2 cellular contexts compared by ENCODE assay signal in genomic region chr16:52581530-52581929, GRCh38.
A peak's percentile ranks its signal among the peaks of the same experiment; 100 is the strongest.
TF ChIP-seq lines count a peak whose summit lies in the region.

No MANE protein-coding gene starts in this region.

TF ChIP-seq in GM23338, 12 proteins besides CTCF, POLR2A, EP300 and RAD21 (continued from another document):
- TF ChIP-seq ETS1 (IDR thresholded peaks at IDR 0.05) (no peak), EZH2phosphoT487 (IDR thresholded peaks at IDR 0.05; ENCODE audit: unreplicated experiment) (no peak), JUNB (IDR thresholded peaks at IDR 0.05; ENCODE audit: unreplicated experiment) (no peak), ZNF114 (CRISPR knock-in tag; IDR thresholded peaks at IDR 0.05) (no peak), REST (IDR thresholded peaks at IDR 0.05; ENCODE audit: unreplicated experiment) (no peak), ZNF331 (CRISPR knock-in tag; IDR thresholded peaks at IDR 0.05; ENCODE audit: low read depth) (no peak), POLR2AphosphoS5 (IDR thresholded peaks at IDR 0.05; ENCODE audit: low read depth) (no peak), EZH2 (IDR thresholded peaks at IDR 0.05; ENCODE audit: low read depth, unreplicated experiment) (no peak), STAT1 (IDR thresholded peaks at IDR 0.05; ENCODE audit: unreplicated experiment) (no peak)
- TF ChIP-seq, protein P1, sequence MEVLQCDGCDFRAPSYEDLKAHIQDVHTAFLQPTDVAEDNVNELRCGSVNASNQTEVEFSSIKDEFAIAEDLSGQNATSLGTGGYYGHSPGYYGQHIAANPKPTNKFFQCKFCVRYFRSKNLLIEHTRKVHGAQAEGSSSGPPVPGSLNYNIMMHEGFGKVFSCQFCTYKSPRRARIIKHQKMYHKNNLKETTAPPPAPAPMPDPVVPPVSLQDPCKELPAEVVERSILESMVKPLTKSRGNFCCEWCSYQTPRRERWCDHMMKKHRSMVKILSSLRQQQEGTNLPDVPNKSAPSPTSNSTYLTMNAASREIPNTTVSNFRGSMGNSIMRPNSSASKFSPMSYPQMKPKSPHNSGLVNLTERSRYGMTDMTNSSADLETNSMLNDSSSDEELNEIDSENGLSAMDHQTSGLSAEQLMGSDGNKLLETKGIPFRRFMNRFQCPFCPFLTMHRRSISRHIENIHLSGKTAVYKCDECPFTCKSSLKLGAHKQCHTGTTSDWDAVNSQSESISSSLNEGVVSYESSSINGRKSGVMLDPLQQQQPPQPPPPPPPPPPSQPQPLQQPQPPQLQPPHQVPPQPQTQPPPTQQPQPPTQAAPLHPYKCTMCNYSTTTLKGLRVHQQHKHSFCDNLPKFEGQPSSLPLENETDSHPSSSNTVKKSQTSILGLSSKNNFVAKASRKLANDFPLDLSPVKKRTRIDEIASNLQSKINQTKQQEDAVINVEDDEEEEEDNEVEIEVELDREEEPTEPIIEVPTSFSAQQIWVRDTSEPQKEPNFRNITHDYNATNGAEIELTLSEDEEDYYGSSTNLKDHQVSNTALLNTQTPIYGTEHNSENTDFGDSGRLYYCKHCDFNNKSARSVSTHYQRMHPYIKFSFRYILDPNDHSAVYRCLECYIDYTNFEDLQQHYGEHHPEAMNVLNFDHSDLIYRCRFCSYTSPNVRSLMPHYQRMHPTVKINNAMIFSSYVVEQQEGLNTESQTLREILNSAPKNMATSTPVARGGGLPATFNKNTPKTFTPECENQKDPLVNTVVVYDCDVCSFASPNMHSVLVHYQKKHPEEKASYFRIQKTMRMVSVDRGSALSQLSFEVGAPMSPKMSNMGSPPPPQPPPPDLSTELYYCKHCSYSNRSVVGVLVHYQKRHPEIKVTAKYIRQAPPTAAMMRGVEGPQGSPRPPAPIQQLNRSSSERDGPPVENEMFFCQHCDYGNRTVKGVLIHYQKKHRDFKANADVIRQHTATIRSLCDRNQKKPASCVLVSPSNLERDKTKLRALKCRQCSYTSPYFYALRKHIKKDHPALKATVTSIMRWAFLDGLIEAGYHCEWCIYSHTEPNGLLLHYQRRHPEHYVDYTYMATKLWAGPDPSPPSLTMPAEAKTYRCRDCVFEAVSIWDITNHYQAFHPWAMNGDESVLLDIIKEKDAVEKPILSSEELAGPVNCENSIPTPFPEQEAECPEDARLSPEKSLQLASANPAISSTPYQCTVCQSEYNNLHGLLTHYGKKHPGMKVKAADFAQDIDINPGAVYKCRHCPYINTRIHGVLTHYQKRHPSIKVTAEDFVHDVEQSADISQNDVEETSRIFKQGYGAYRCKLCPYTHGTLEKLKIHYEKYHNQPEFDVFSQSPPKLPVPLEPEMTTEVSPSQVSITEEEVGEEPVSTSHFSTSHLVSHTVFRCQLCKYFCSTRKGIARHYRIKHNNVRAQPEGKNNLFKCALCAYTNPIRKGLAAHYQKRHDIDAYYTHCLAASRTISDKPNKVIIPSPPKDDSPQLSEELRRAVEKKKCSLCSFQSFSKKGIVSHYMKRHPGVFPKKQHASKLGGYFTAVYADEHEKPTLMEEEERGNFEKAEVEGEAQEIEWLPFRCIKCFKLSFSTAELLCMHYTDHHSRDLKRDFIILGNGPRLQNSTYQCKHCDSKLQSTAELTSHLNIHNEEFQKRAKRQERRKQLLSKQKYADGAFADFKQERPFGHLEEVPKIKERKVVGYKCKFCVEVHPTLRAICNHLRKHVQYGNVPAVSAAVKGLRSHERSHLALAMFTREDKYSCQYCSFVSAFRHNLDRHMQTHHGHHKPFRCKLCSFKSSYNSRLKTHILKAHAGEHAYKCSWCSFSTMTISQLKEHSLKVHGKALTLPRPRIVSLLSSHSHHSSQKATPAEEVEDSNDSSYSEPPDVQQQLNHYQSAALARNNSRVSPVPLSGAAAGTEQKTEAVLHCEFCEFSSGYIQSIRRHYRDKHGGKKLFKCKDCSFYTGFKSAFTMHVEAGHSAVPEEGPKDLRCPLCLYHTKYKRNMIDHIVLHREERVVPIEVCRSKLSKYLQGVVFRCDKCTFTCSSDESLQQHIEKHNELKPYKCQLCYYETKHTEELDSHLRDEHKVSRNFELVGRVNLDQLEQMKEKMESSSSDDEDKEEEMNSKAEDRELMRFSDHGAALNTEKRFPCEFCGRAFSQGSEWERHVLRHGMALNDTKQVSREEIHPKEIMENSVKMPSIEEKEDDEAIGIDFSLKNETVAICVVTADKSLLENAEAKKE (CRISPR knock-in tag; IDR thresholded peaks at IDR 0.05): no peak

TF ChIP-seq in HepG2, 621 proteins besides CTCF, POLR2A, EP300 and RAD21 (continued from another document and continues in another):
- TF ChIP-seq PBX2 (CRISPR knock-in tag; IDR thresholded peaks at IDR 0.05) (no peak), TCF7 (IDR thresholded peaks at IDR 0.05; ENCODE audit: low read depth) (no peak), NR3C1 (CRISPR knock-in tag; IDR thresholded peaks at IDR 0.05) (no peak), NKX3-1 (CRISPR knock-in tag; IDR thresholded peaks at IDR 0.05) (no peak), RXRB (CRISPR knock-in tag; IDR thresholded peaks at IDR 0.05; ENCODE audit: borderline replicate concordance) (no peak; the same call in 1 of the 2 replicates), ZNF180 (CRISPR knock-in tag; IDR thresholded peaks at IDR 0.05; ENCODE audit: borderline replicate concordance, low read depth) (no peak), HNRNPH1 (optimal IDR thresholded peaks at IDR 0.05; ENCODE audit: low read depth, low read length) (no peak), ARID4A (CRISPR knock-in tag; IDR thresholded peaks at IDR 0.05; ENCODE audit: borderline replicate concordance) (no peak), ZNF546 (CRISPR knock-in tag; conservative IDR thresholded peaks at IDR 0.05) (no peak), ZNF550 (CRISPR knock-in tag; IDR thresholded peaks at IDR 0.05; ENCODE audit: borderline replicate concordance) (no peak), RXRA (CRISPR knock-in tag; IDR thresholded peaks at IDR 0.05) (no peak), TRIM24 (CRISPR knock-in tag; IDR thresholded peaks at IDR 0.05) (no peak), ZNF33A (CRISPR knock-in tag; IDR thresholded peaks at IDR 0.05; ENCODE audit: borderline replicate concordance) (no peak), PPARG (CRISPR knock-in tag; conservative IDR thresholded peaks at IDR 0.05) (no peak), ZMYM4 (CRISPR knock-in tag; IDR thresholded peaks at IDR 0.05) (peak; percentile 66; the same call in 1 of the 2 replicates), MED13 (CRISPR knock-in tag; IDR thresholded peaks at IDR 0.05) (no peak), THYN1 (CRISPR knock-in tag; IDR thresholded peaks at IDR 0.05; ENCODE audit: borderline replicate concordance, low read depth) (no peak), TEF (CRISPR knock-in tag; IDR thresholded peaks at IDR 0.05) (no peak), HMG20A (CRISPR knock-in tag; IDR thresholded peaks at IDR 0.05; ENCODE audit: borderline replicate concordance) (0 out of 2 replicates have a peak, but pooled peaks have one; percentile 18), ZUFSP (CRISPR knock-in tag; IDR thresholded peaks at IDR 0.05; ENCODE audit: borderline replicate concordance) (no peak), TFDP2 (CRISPR knock-in tag; IDR thresholded peaks at IDR 0.05) (no peak), CREM (IDR thresholded peaks at IDR 0.05) (no peak), CREM (CRISPR knock-in tag; IDR thresholded peaks at IDR 0.05) (no peak), ZNF562 (CRISPR knock-in tag; IDR thresholded peaks at IDR 0.05; ENCODE audit: borderline replicate concordance) (no peak), SUZ12 (IDR thresholded peaks at IDR 0.05; ENCODE audit: low read depth, low read length) (no peak), RARA (CRISPR knock-in tag; IDR thresholded peaks at IDR 0.05) (0 out of 2 replicates have a peak, but pooled peaks have one; percentile 19), ZNF101 (CRISPR knock-in tag; IDR thresholded peaks at IDR 0.05; ENCODE audit: borderline replicate concordance, low read depth) (no peak), E2F2 (CRISPR knock-in tag; IDR thresholded peaks at IDR 0.05; ENCODE audit: borderline replicate concordance) (no peak)
- TF ChIP-seq, protein P2, sequence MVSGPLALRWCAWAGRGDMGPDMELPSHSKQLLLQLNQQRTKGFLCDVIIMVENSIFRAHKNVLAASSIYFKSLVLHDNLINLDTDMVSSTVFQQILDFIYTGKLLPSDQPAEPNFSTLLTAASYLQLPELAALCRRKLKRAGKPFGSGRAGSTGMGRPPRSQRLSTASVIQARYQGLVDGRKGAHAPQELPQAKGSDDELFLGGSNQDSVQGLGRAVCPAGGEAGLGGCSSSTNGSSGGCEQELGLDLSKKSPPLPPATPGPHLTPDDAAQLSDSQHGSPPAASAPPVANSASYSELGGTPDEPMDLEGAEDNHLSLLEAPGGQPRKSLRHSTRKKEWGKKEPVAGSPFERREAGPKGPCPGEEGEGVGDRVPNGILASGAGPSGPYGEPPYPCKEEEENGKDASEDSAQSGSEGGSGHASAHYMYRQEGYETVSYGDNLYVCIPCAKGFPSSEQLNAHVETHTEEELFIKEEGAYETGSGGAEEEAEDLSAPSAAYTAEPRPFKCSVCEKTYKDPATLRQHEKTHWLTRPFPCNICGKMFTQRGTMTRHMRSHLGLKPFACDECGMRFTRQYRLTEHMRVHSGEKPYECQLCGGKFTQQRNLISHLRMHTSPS (CRISPR knock-in tag; IDR thresholded peaks at IDR 0.05; ENCODE audit: low read depth): no peak
- TF ChIP-seq, protein P3, sequence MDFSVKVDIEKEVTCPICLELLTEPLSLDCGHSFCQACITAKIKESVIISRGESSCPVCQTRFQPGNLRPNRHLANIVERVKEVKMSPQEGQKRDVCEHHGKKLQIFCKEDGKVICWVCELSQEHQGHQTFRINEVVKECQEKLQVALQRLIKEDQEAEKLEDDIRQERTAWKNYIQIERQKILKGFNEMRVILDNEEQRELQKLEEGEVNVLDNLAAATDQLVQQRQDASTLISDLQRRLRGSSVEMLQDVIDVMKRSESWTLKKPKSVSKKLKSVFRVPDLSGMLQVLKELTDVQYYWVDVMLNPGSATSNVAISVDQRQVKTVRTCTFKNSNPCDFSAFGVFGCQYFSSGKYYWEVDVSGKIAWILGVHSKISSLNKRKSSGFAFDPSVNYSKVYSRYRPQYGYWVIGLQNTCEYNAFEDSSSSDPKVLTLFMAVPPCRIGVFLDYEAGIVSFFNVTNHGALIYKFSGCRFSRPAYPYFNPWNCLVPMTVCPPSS (IDR thresholded peaks at IDR 0.05): no peak
